In genomic region chr3:195054311-195054710, GRCh38 we compare ENCODE assay signal across 24 cellular contexts.
"Had no signal": no experiment of that assay in that cellular context is flagged by ENCODE, and none has a peak within 500 bp of the region (broad histone marks: within the 10 kb centered on the region; RNA-seq: fewer than 3 reads in every experiment).

No MANE protein-coding gene starts in this region.

- H3K27me3 ChIP-seq: left lung, ovary, spleen, suprapubic skin, uterus had no signal

- H3K9me3 ChIP-seq: left lung, mucosa of descending colon, ovary, prostate gland, spleen, suprapubic skin, tibial artery, uterus had no signal

- ATAC-seq: left colon; left lung; mucosa of descending colon; naive thymus-derived CD4-positive, alpha-beta T cell; natural killer cell treated with Interleukin-12 subunit alpha and Interleukin-12 subunit beta and Interleukin-15 and Interleukin-18, amount 100 ng/mL, for 72 hours; right cardiac atrium; sciatic nerve; stimulated activated effector memory CD8-positive, alpha-beta T cell treated with anti-CD3 and anti-CD28 coated beads, Interleukin-12 subunit alpha, Interleukin-12 subunit beta, amount 100 ng/mL, for 72 hours had no signal

- H3K36me3 ChIP-seq: left lung, ovary, prostate gland, spleen, suprapubic skin, thoracic aorta, tibial artery, uterus had no signal

- H3K4me1 ChIP-seq: prostate gland, suprapubic skin, tibial artery, uterus had no signal

- H3K4me3 ChIP-seq: left lung, mucosa of descending colon, ovary, prostate gland, spleen, suprapubic skin, thoracic aorta, tibial artery, uterus had no signal

- H3K27ac ChIP-seq: left lung, ovary, prostate gland, spleen, suprapubic skin, thoracic aorta, tibial artery, uterus had no signal

- FAIRE-seq: islet of Langerhans, kidney, small intestine had no signal

- DNase-seq: hypothalamus; immature natural killer cell; kidney; midbrain; mucosa of descending colon; retina; small intestine; spleen; stimulated activated CD4-positive, alpha-beta T cell treated with anti-CD3 and anti-CD28 coated beads, Interleukin-4, amount 100 ng/mL, for 24 hours; stimulated activated naive CD4-positive, alpha-beta T cell; tibial artery; uterus had no signal
